29 cellular contexts compared by ENCODE assay signal in the genomic region with DNA sequence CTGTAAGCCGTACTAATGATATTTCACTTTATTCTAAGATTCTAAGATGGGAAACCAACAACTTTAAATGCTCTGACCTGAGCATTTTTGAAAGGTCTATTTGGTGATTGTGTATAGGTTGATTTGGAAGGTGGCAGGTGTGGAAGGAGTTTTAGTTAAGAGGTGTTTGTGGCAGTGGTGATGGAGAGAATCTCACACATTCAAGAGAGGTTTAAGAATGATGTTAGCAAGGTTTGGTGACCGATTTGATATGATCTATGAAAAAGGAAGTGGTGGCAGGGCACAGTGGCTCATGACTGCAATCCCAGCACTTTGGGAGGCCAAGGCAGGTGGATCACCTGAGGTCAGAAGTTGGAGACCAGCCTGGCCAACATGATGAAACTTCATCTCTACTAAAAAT.
DNase-seq lines count a peak whose midpoint lies in the region; ATAC-seq and TF ChIP-seq lines count a peak whose summit lies in the region.
"Had no signal": no experiment of that assay in that cellular context is flagged by ENCODE, and none has a peak within 500 bp of the region (broad histone marks: within the 10 kb centered on the region; RNA-seq: fewer than 3 reads in every experiment).

No MANE protein-coding gene starts in this region.

- CTCF ChIA-PET in activated naive CD4-positive, alpha-beta T cell treated with anti-CD3 and anti-CD28 coated beads, Interleukin-2, amount 10 ng/mL, durations not matched to agents 7 days and 5 days (lab: Charles Lee): no interaction called here
- CTCF ChIA-PET in T-cell (lab: Charles Lee): no interaction called here

- peaks cover 12% of the 10 kb centered on the region for H3K36me3 Mint-ChIP-seq in activated naive CD4-positive, alpha-beta T cell treated with anti-CD3 and anti-CD28 coated beads, Interleukin-2, amount 10 ng/mL, durations not matched to agents 7 days and 5 days
- no peaks in the 10 kb centered on the region for H3K36me3 Mint-ChIP-seq in T-cell
- no peaks in the 10 kb centered on the region for H3K36me3 Mint-ChIP-seq in activated naive CD8-positive, alpha-beta T cell treated with anti-CD3 and anti-CD28 coated beads, Interleukin-2, amount 50 U/mL, for 24 hours (ENCODE audit: low read depth)
- H3K36me3 Mint-ChIP-seq: mesothelial cell of epicardium, naive B cell had no signal

- H3K27ac ChIP-seq in upper lobe of right lung: peak overlapping the region; percentile 34
- H3K27ac ChIP-seq: gastrocnemius medialis, Peyer's patch, psoas muscle, tibial artery, WERI-Rb-1 had no signal

- no peaks in the 10 kb centered on the region for H3K27me3 ChIP-seq in upper lobe of right lung
- H3K27me3 ChIP-seq: BE2C, gastrocnemius medialis, Peyer's patch, tibial artery had no signal

- peaks cover 61% of the 10 kb centered on the region for H3K4me1 Mint-ChIP-seq in activated naive CD4-positive, alpha-beta T cell treated with anti-CD3 and anti-CD28 coated beads, Interleukin-2, amount 10 ng/mL, durations not matched to agents 7 days and 5 days
- peaks cover 65 to 72% (median 69%) of the 10 kb centered on the region in 3 donors for H3K4me1 Mint-ChIP-seq in T-cell
- peaks cover 43% of the 10 kb centered on the region for H3K4me1 Mint-ChIP-seq in activated naive CD8-positive, alpha-beta T cell treated with anti-CD3 and anti-CD28 coated beads, Interleukin-2, amount 50 U/mL, for 24 hours
- H3K4me1 Mint-ChIP-seq: naive B cell had no signal

- intact Hi-C loops in upper lobe of right lung (cut with DNase I): no loop called here

- no peaks in the 10 kb centered on the region for H3K9me3 ChIP-seq in upper lobe of right lung
- H3K9me3 ChIP-seq: BE2C, Caco-2, gastrocnemius medialis, Peyer's patch, psoas muscle, tibial artery had no signal

- peak overlapping the region; percentile 91 for H3K27ac Mint-ChIP-seq in activated naive CD4-positive, alpha-beta T cell treated with anti-CD3 and anti-CD28 coated beads, Interleukin-2, amount 10 ng/mL, durations not matched to agents 7 days and 5 days
- peak overlapping the region; percentile 79 to 88 for H3K27ac Mint-ChIP-seq in T-cell
- H3K27ac Mint-ChIP-seq in activated naive CD8-positive, alpha-beta T cell treated with anti-CD3 and anti-CD28 coated beads, Interleukin-2, amount 50 U/mL, for 24 hours: peak overlapping the region; percentile 12
- H3K27ac Mint-ChIP-seq: HFFc6, mesothelial cell of epicardium, naive B cell had no signal

- no peak for ATAC-seq in T-cell (replicated peaks in 1 of 4)
- ATAC-seq in activated naive CD8-positive, alpha-beta T cell treated with anti-CD3 and anti-CD28 coated beads, Interleukin-2, amount 50 U/mL, for 24 hours: no peak
- ATAC-seq in upper lobe of right lung: no peak
- ATAC-seq: gastrocnemius medialis, psoas muscle, sciatic nerve had no signal

- H3K4me3 Mint-ChIP-seq in activated naive CD4-positive, alpha-beta T cell treated with anti-CD3 and anti-CD28 coated beads, Interleukin-2, amount 10 ng/mL, durations not matched to agents 7 days and 5 days: no peak overlapping the region
- peak overlapping the region in 1 of 3 donors; percentile 61 for H3K4me3 Mint-ChIP-seq in T-cell
- H3K4me3 Mint-ChIP-seq in activated naive CD8-positive, alpha-beta T cell treated with anti-CD3 and anti-CD28 coated beads, Interleukin-2, amount 50 U/mL, for 24 hours: no peak overlapping the region
- H3K4me3 Mint-ChIP-seq: HFFc6, mesothelial cell of epicardium, naive B cell had no signal

- POLR2A ChIA-PET in T-cell (lab: Charles Lee): interaction anchor here in 1 of 2 donors (0.7 kb wide), 1 partner anchor 83 kb away, joined by 8 read pairs; no protein-coding TSS in a partner anchor

- no peaks in the 10 kb centered on the region for H3K27me3 Mint-ChIP-seq in activated naive CD4-positive, alpha-beta T cell treated with anti-CD3 and anti-CD28 coated beads, Interleukin-2, amount 10 ng/mL, durations not matched to agents 7 days and 5 days
- no peaks in the 10 kb centered on the region for H3K27me3 Mint-ChIP-seq in T-cell
- H3K27me3 Mint-ChIP-seq in activated naive CD8-positive, alpha-beta T cell treated with anti-CD3 and anti-CD28 coated beads, Interleukin-2, amount 50 U/mL, for 24 hours: no peaks in the 10 kb centered on the region
- H3K27me3 Mint-ChIP-seq: naive B cell had no signal

- peaks cover 8% of the 10 kb centered on the region for H3K9me3 Mint-ChIP-seq in activated naive CD4-positive, alpha-beta T cell treated with anti-CD3 and anti-CD28 coated beads, Interleukin-2, amount 10 ng/mL, durations not matched to agents 7 days and 5 days
- peaks cover 0 to 4% (median 0%) of the 10 kb centered on the region in 3 donors for H3K9me3 Mint-ChIP-seq in T-cell
- H3K9me3 Mint-ChIP-seq in activated naive CD8-positive, alpha-beta T cell treated with anti-CD3 and anti-CD28 coated beads, Interleukin-2, amount 50 U/mL, for 24 hours: no peaks in the 10 kb centered on the region
- H3K9me3 Mint-ChIP-seq: HFFc6, mesothelial cell of epicardium, naive B cell had no signal

- H3K4me1 ChIP-seq in upper lobe of right lung: no peaks in the 10 kb centered on the region
- H3K4me1 ChIP-seq: Caco-2, gastrocnemius medialis, Peyer's patch, psoas muscle had no signal

- H3K36me3 ChIP-seq in upper lobe of right lung: no peaks in the 10 kb centered on the region
- H3K36me3 ChIP-seq: BE2C, gastrocnemius medialis, Peyer's patch, tibial artery, WERI-Rb-1 had no signal

- TF ChIP-seq CTCF in upper lobe of right lung (IDR thresholded peaks at IDR 0.05): no peak

- H3K4me3 ChIP-seq in upper lobe of right lung: no peak overlapping the region
- H3K4me3 ChIP-seq: gastrocnemius medialis, Peyer's patch, psoas muscle, tibial artery had no signal

- no peak for DNase-seq in activated naive CD4-positive, alpha-beta T cell treated with anti-CD3 and anti-CD28 coated beads, Interleukin-2, amount 10 ng/mL, durations not matched to agents 7 days and 5 days
- DNase-seq in activated naive CD4-positive, alpha-beta T cell (lab: John Stamatoyannopoulos, UW): no peak
- DNase-seq in T-cell (peak in 4 of 34 experiments; percentile 10 to 19 (median 14)), upper lobe of right lung (no peak), NCI-H1092 treated with DMSO at 0.1 percent for 48 hours (lab: John Stamatoyannopoulos, UW) (no peak), GF-D8 (lab: John Stamatoyannopoulos, UW) (no peak)
- no peak for DNase-seq in activated naive CD8-positive, alpha-beta T cell treated with anti-CD3 and anti-CD28 coated beads, Interleukin-2, amount 50 U/mL, for 24 hours
- DNase-seq: activated CD4-positive, alpha-beta T cell treated with anti-CD3 and anti-CD28 coated beads, Interleukin-2, amount 50 U/mL, for 1 hour; activated naive CD4-positive, alpha-beta T cell treated with Interleukin-2 at 50 U/mL for 16 hours; aorta; BE2C; Caco-2; DMS79; gastrocnemius medialis; GOT3; HFFc6; IMR-90; naive B cell; NCI-H146; NCI-H2107; NCI-H748 treated with DMSO at 0.1 percent for 48 hours; Peyer's patch; psoas muscle; SHP77; T-helper 9 cell; tibial artery; WERI-Rb-1 had no signal

Comparison
In these comparisons a context has a peak if more than half of its experiments do, and no peak if none do; other contexts are left out.
1. H3K27ac Mint-ChIP-seq: peak in every context shown above with its lines; median percentile 91 in activated naive CD4-positive, alpha-beta T cell treated with anti-CD3 and anti-CD28 coated beads, Interleukin-2, amount 10 ng/mL, durations not matched to agents 7 days and 5 days; 84 in T-cell; 12 in activated naive CD8-positive, alpha-beta T cell treated with anti-CD3 and anti-CD28 coated beads, Interleukin-2, amount 50 U/mL, for 24 hours.